Comparison of ENCODE assay signal across 1 cellular context in genomic region chr9:38061326-38061947, GRCh38.
TF ChIP-seq lines count a peak whose summit lies in the region.

No MANE protein-coding gene starts in this region.

TF ChIP-seq in GM12878, 131 proteins besides CTCF, POLR2A, EP300 and RAD21 (continued from another document and continues in another):
- TF ChIP-seq SRF (IDR thresholded peaks at IDR 0.05; ENCODE audit: low read depth in 2 of 2, low read length in 2 of 2) (no peak), ETV6 (conservative IDR thresholded peaks at IDR 0.05 in 1 of 2, IDR thresholded peaks at IDR 0.05 in 1 of 2; ENCODE audit: borderline replicate concordance in 1 of 2, low read depth in 1 of 2) (no peak), ZBTB11 (CRISPR knock-in tag; IDR thresholded peaks at IDR 0.05) (no peak), FOXK2 (IDR thresholded peaks at IDR 0.05) (no peak), NKRF (conservative IDR thresholded peaks at IDR 0.05) (no peak), USF1 (IDR thresholded peaks at IDR 0.05; ENCODE audit: borderline replicate concordance, extremely low read length, insufficient read depth, low read depth, low read length) (no peak), ZSCAN29 (IDR thresholded peaks at IDR 0.05) (no peak), EED (IDR thresholded peaks at IDR 0.05; ENCODE audit: low read depth) (peak; percentile 57), RUNX3 (IDR thresholded peaks at IDR 0.05; ENCODE audit: low read length) (peak; percentile 98), CREB1 (IDR thresholded peaks at IDR 0.05; ENCODE audit: low read depth) (no peak), PAX5 (IDR thresholded peaks at IDR 0.05; ENCODE audit: borderline replicate concordance, low read depth, low read length) (no peak), WRNIP1 (IDR thresholded peaks at IDR 0.05; ENCODE audit: borderline replicate concordance, low read depth, low read length) (no peak), SUZ12 (IDR thresholded peaks at IDR 0.05; ENCODE audit: unreplicated experiment) (no peak), ZZZ3 (IDR thresholded peaks at IDR 0.05; ENCODE audit: control insufficient read depth, insufficient read length, low read depth) (no peak), TCF12 (IDR thresholded peaks at IDR 0.05; ENCODE audit: low read depth, low read length) (no peak), HCFC1 (IDR thresholded peaks at IDR 0.05; ENCODE audit: low read length) (no peak), REST (IDR thresholded peaks at IDR 0.05; ENCODE audit: low read depth, low read length) (no peak), RELA (IDR thresholded peaks at IDR 0.05; ENCODE audit: borderline replicate concordance, partially characterized antibody) (no peak), ZBTB4 (CRISPR knock-in tag; IDR thresholded peaks at IDR 0.05) (no peak), HDGF (IDR thresholded peaks at IDR 0.05) (no peak), NR2C1 (IDR thresholded peaks at IDR 0.05) (peak; percentile 34; the same call in 1 of the 2 replicates), LARP7 (IDR thresholded peaks at IDR 0.05) (no peak), PBX3 (IDR thresholded peaks at IDR 0.05; ENCODE audit: insufficient replicate concordance, low read depth, low read length) (peak; percentile 43), USF2 (IDR thresholded peaks at IDR 0.05; ENCODE audit: borderline replicate concordance, low read depth, low read length) (no peak), TARDBP (IDR thresholded peaks at IDR 0.05; ENCODE audit: borderline replicate concordance) (no peak), HDAC2 (IDR thresholded peaks at IDR 0.05) (no peak), MEF2A (IDR thresholded peaks at IDR 0.05; ENCODE audit: insufficient read depth, low read depth, low read length) (no peak), BHLHE40 (IDR thresholded peaks at IDR 0.05; ENCODE audit: borderline replicate concordance in 1 of 2, low read depth in 2 of 2, low read length in 1 of 2) (peak; percentile 57 to 68), ZNF384 (IDR thresholded peaks at IDR 0.05; ENCODE audit: borderline replicate concordance, low read depth, low read length) (no peak), ATF2 (IDR thresholded peaks at IDR 0.05; ENCODE audit: low read length) (no peak; the same call in 1 of the 2 replicates), RELB (IDR thresholded peaks at IDR 0.05; ENCODE audit: low read depth) (no peak; the same call in 1 of the 2 replicates), NFYA (IDR thresholded peaks at IDR 0.05; ENCODE audit: borderline replicate concordance, low read depth, low read length) (no peak), POU2F2 (IDR thresholded peaks at IDR 0.05; ENCODE audit: borderline replicate concordance, low read depth, low read length) (0 out of 3 replicates have a peak, but pooled peaks have one; percentile 68), ZNF274 (IDR thresholded peaks at IDR 0.05; ENCODE audit: insufficient read depth, insufficient read length) (no peak)
